In the genomic region with DNA sequence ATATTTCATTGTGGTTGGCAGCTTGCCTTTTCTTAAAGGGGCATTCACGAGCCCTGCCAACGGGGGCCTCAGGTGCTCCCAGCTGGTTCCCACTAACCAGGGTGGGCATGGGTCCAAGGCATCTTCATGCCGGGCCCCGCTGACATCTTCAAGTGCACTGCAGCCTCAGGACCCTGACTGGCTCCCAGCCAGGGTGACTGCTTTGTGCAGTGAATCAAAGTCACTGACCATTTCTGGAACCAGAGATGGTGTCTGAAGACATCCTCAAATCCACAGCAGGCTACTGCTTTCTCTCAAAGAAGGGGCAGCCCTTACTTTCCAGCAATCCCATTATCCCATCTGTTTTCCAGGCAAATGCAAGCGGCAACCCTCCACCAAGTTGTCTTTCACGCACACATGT, we compare ENCODE assay signal across 19 cellular contexts.
"Had no signal": no experiment of that assay in that cellular context is flagged by ENCODE, and none has a peak within 500 bp of the region (broad histone marks: within the 10 kb centered on the region; RNA-seq: fewer than 3 reads in every experiment).

No MANE protein-coding gene starts in this region.

- H3K9me3 Mint-ChIP-seq: central memory CD8-positive, alpha-beta T cell had no signal

- ATAC-seq: activated T-cell treated with anti-CD3 and anti-CD28 coated beads, Interleukin-2, amount 50 U/mL, for 72 hours; naive thymus-derived CD8-positive, alpha-beta T cell; stimulated activated naive CD8-positive, alpha-beta T cell treated with anti-CD3 and anti-CD28 coated beads, Interleukin-15, Interleukin-2, amounts not matched to agents 100 U/mL and 50 U/mL, for 24 hours had no signal

- H3K4me1 Mint-ChIP-seq: central memory CD8-positive, alpha-beta T cell had no signal

- H3K27ac Mint-ChIP-seq: activated CD4-positive, alpha-beta T cell treated with anti-CD3 and anti-CD28 coated beads, Interleukin-2, amount 10 ng/mL, durations not matched to agents 7 days and 5 days; activated naive CD8-positive, alpha-beta T cell treated with anti-CD3 and anti-CD28 coated beads for 36 hours; activated T-cell treated with anti-CD3 and anti-CD28 coated beads, Interleukin-2, amount 50 U/mL, for 72 hours; naive thymus-derived CD8-positive, alpha-beta T cell had no signal

- H3K4me3 Mint-ChIP-seq: activated CD4-positive, alpha-beta T cell treated with anti-CD3 and anti-CD28 coated beads, Interleukin-2, amount 10 ng/mL, durations not matched to agents 7 days and 5 days; activated naive CD8-positive, alpha-beta T cell treated with anti-CD3 and anti-CD28 coated beads for 36 hours; activated T-cell treated with anti-CD3 and anti-CD28 coated beads, Interleukin-2, amount 50 U/mL, for 72 hours; central memory CD8-positive, alpha-beta T cell; naive thymus-derived CD8-positive, alpha-beta T cell had no signal

- DNase-seq: activated CD4-positive, alpha-beta T cell treated with anti-CD3 and anti-CD28 coated beads, Interleukin-2, amount 10 ng/mL, durations not matched to agents 7 days and 5 days; activated CD4-positive, CD25-positive, alpha-beta regulatory T cell; activated CD8-positive, alpha-beta memory T cell treated with anti-CD3 and anti-CD28 coated beads, Interleukin-2, amount 50 U/mL, for 48 hours; activated gamma-delta T cell; activated naive CD8-positive, alpha-beta T cell treated with anti-CD3 and anti-CD28 coated beads for 36 hours; activated T-cell treated with anti-CD3 and anti-CD28 coated beads, Interleukin-2, amount 50 U/mL, for 72 hours; cortex of kidney; effector CD8-positive, alpha-beta T cell; foreskin keratinocyte; glutamatergic neuron; kidney glomerular epithelial cell; mucosa of descending colon; naive thymus-derived CD8-positive, alpha-beta T cell; stimulated activated CD4-positive, alpha-beta T cell treated with anti-CD3 and anti-CD28 coated beads, Interleukin-15, amount 100 ng/mL, for 24 hours; stimulated activated CD4-positive, alpha-beta T cell treated with anti-CD3 and anti-CD28 coated beads, Interleukin-4, amount 100 ng/mL, for 4 hours; stimulated activated CD8-positive, alpha-beta memory T cell treated with anti-CD3 and anti-CD28 coated beads, Interleukin-4, amount 100 ng/mL, for 48 hours; stimulated activated naive CD8-positive, alpha-beta T cell treated with anti-CD3 and anti-CD28 coated beads, Interleukin-15, Interleukin-2, amounts not matched to agents 100 U/mL and 50 U/mL, for 24 hours; upper lobe of right lung had no signal
